17 cellular contexts compared by ENCODE assay signal in genomic region chr19:44865196-44865767, GRCh38. TPM values are rescaled to one million over a fixed set of nuclear protein-coding genes. Genes with fewer than 3 reads are reported as not detected.
DNase-seq lines count a peak whose midpoint lies in the region; ATAC-seq and TF ChIP-seq lines count a peak whose summit lies in the region.
"Had no signal": no experiment of that assay in that cellular context is flagged by ENCODE, and none has a peak within 500 bp of the region (broad histone marks: within the 10 kb centered on the region; RNA-seq: fewer than 3 reads in every experiment).

No MANE protein-coding gene starts in this region.

- DNase-seq in GM23338 (ENCODE audit: low spot score), result no peak
- no peak for DNase-seq in T-helper 17 cell
- DNase-seq in medulla oblongata (ENCODE audit: extremely low spot score), result peak; percentile 25
- DNase-seq in trophoblast cell, result no peak
- no peak for DNase-seq in NCI-H2171 (lab: John Stamatoyannopoulos, UW)
- no peak for DNase-seq in NCI-H187 (lab: John Stamatoyannopoulos, UW)
- DNase-seq: CD8-positive, alpha-beta memory T cell; DMS53; GOT3; NCI-H1417; NCI-H187 treated with DMSO at 0.1 percent for 48 hours; NCI-H226; NCI-H524; PC-9 had no signal

- peaks cover 35% of the 10 kb centered on the region for H4K20me1 ChIP-seq in GM23338 (replicated peaks; ENCODE audit: insufficient read depth)

- H3K27ac ChIP-seq in GM23338 (ENCODE audit: low read depth), result no peak overlapping the region
- no peak overlapping the region for H3K27ac ChIP-seq in trophoblast cell (ENCODE audit: low read depth, low read length)
- H3K27ac ChIP-seq: KMS-11, PC-9, SJSA1 had no signal

- peaks cover 7% of the 10 kb centered on the region for H3K27me3 Mint-ChIP-seq in GM23338 (ENCODE audit: insufficient read depth, low read depth, poor library complexity)
- peaks cover 5% of the 10 kb centered on the region for H3K27me3 Mint-ChIP-seq in T-helper 17 cell

- no peaks in the 10 kb centered on the region for H3K27me3 ChIP-seq in GM23338 (ENCODE audit: insufficient read depth)
- no peaks in the 10 kb centered on the region for H3K27me3 ChIP-seq in trophoblast cell (ENCODE audit: insufficient read depth, low read length)
- H3K27me3 ChIP-seq: SJSA1 had no signal

- H3K4me3 Mint-ChIP-seq in GM23338 (no peak overlapping the region; the same call in 2 of the 3 replicates), T-helper 17 cell (peak overlapping the region; percentile 19)
- H3K4me3 Mint-ChIP-seq: CD8-positive, alpha-beta memory T cell had no signal

- no peaks in the 10 kb centered on the region for H3K9me2 ChIP-seq in GM23338 (ENCODE audit: insufficient read depth)

- no peak overlapping the region for H2BK5ac ChIP-seq in trophoblast cell (ENCODE audit: low read depth, low read length, poor library complexity)

- H3K4me1 ChIP-seq in GM23338 (ENCODE audit: insufficient read depth) (no peaks in the 10 kb centered on the region), trophoblast cell (ENCODE audit: control insufficient read depth in 1 of 2, insufficient read depth in 2 of 2, low read length in 2 of 2) (no peaks in the 10 kb centered on the region)

- no peak overlapping the region for H3K23ac ChIP-seq in trophoblast cell (ENCODE audit: low read length)

- H2AK5ac ChIP-seq in trophoblast cell (ENCODE audit: low read length), result no peak overlapping the region

- H2AFZ ChIP-seq in GM23338 (no peak overlapping the region), trophoblast cell (ENCODE audit: insufficient read depth, low read length, poor library complexity) (no peak overlapping the region)
- H2AFZ ChIP-seq: PC-9 had no signal

- H3K36me3 Mint-ChIP-seq in GM23338 (ENCODE audit: low read depth), result peaks cover 66% of the 10 kb centered on the region
- peaks cover 4% of the 10 kb centered on the region for H3K36me3 Mint-ChIP-seq in T-helper 17 cell (ENCODE audit: low read depth)

- no peak overlapping the region for H4K8ac ChIP-seq in trophoblast cell (ENCODE audit: low read depth, low read length)

- H3K9me3 Mint-ChIP-seq in GM23338, result no peaks in the 10 kb centered on the region; the same call in 2 of the 3 replicates
- H3K9me3 Mint-ChIP-seq: CD8-positive, alpha-beta memory T cell had no signal

- H3K4ac ChIP-seq in trophoblast cell (ENCODE audit: low read depth, low read length), result no peak overlapping the region

- H4K12ac ChIP-seq in trophoblast cell (ENCODE audit: low read depth, low read length), result no peak overlapping the region

- TF ChIP-seq CTCF in GM23338 (conservative IDR thresholded peaks at IDR 0.05; ENCODE audit: low read depth in 2 of 2), result no peak

- peaks cover 33% of the 10 kb centered on the region for H3K79me2 ChIP-seq in GM23338 (replicated peaks; ENCODE audit: insufficient read depth)
- H3K79me2 ChIP-seq in trophoblast cell (ENCODE audit: control insufficient read depth, insufficient read depth, low read length, poor library complexity), result no peaks in the 10 kb centered on the region

- peak overlapping the region; percentile 41 for H3K18ac ChIP-seq in trophoblast cell (ENCODE audit: low read length)

- H3K27ac Mint-ChIP-seq in GM23338 (0 out of 2 replicates have a peak overlapping the region, but pooled peaks have one; percentile 68), T-helper 17 cell (no peak overlapping the region)
- H3K27ac Mint-ChIP-seq: CD8-positive, alpha-beta memory T cell had no signal

- WGBS in trophoblast cell (ENCODE audit: extremely low coverage, insufficient coverage, insufficient read length), result no CpG with 5 or more reads among the region's 27 CpGs

- no peak overlapping the region for H2BK120ac ChIP-seq in trophoblast cell (ENCODE audit: insufficient read depth, low read length, poor library complexity)

- H3K4me3 ChIP-seq in GM23338 (no peak overlapping the region), trophoblast cell (ENCODE audit: low read depth, low read length) (no peak overlapping the region)
- H3K4me3 ChIP-seq: PC-9, SJSA1 had no signal

- no peaks in the 10 kb centered on the region for H3K4me1 Mint-ChIP-seq in GM23338
- H3K4me1 Mint-ChIP-seq in T-helper 17 cell, result peaks cover 5% of the 10 kb centered on the region
- H3K4me1 Mint-ChIP-seq: CD8-positive, alpha-beta memory T cell had no signal

- H3K36me3 ChIP-seq in GM23338 (ENCODE audit: insufficient read depth) (peaks cover 20% of the 10 kb centered on the region), trophoblast cell (ENCODE audit: control insufficient read depth in 1 of 2, insufficient read depth in 2 of 2, low read length in 2 of 2) (peaks cover 46 to 52% of the 10 kb centered on the region in 2 experiments)

- ATAC-seq in GM23338 (no peak), T-helper 17 cell (no peak), HG02610 (IDR thresholded peaks at IDR 0.05; ENCODE audit: unreplicated experiment) (no peak)

- H3K14ac ChIP-seq in trophoblast cell (ENCODE audit: low read length), result no peak overlapping the region

- H3K79me1 ChIP-seq in trophoblast cell (ENCODE audit: low read length), result no peaks in the 10 kb centered on the region

- H2BK12ac ChIP-seq in trophoblast cell (ENCODE audit: low read length), result no peak overlapping the region

- H3K9me3 ChIP-seq in T-helper 17 cell (ENCODE audit: control insufficient read depth, low read length, poor library complexity, severe bottlenecking) (no peaks in the 10 kb centered on the region), trophoblast cell (ENCODE audit: insufficient read depth, low read depth, low read length) (no peaks in the 10 kb centered on the region)
- H3K9me3 ChIP-seq: SJSA1 had no signal

- 0 out of 2 replicates have a peak, but pooled peaks cover 2% of the 10 kb centered on the region for H3F3A ChIP-seq in GM23338 (replicated peaks; ENCODE audit: low read depth)

- H3K4me2 ChIP-seq in GM23338, result no peak overlapping the region
- no peak overlapping the region for H3K4me2 ChIP-seq in trophoblast cell (ENCODE audit: low read length)
- H3K4me2 ChIP-seq: KMS-11, PC-9 had no signal

- no peak overlapping the region for H4K91ac ChIP-seq in trophoblast cell (ENCODE audit: low read depth, low read length)

- H3K9ac ChIP-seq in trophoblast cell (ENCODE audit: low read length), result no peak overlapping the region
- H3K9ac ChIP-seq: KMS-11 had no signal

TF ChIP-seq in GM23338, 12 proteins besides CTCF, POLR2A, EP300 and RAD21:
- no peak for TF ChIP-seq ETS1 (IDR thresholded peaks at IDR 0.05)
- no peak for TF ChIP-seq ZNF114 (CRISPR knock-in tag; IDR thresholded peaks at IDR 0.05)
- no peak for TF ChIP-seq POLR2AphosphoS5 (IDR thresholded peaks at IDR 0.05; ENCODE audit: low read depth)
TF ChIP-seq in GM23338: peak in this region for 0.

RNA-seq across cellular contexts. Expression of gene NECTIN2, which starts 19.2 kb away (rescaled TPM):
- total RNA-seq in GM23338 (2014; rRNA removed; shearing (Covaris generic)), result 230 and 235 TPM in 2 replicates
- 109 and 113 TPM in 2 replicates for polyA plus RNA-seq in GM23338 (2016; fragmentation: Nextera tagmentation; extraction: Ambion mirVana)
- total RNA-seq in T-helper 17 cell, result 1 to 10 TPM; 2.5 to 5.2 TPM
- 281 and 282 TPM in 2 replicates for polyA plus RNA-seq in trophoblast cell (2013)

RNA-seq across cellular contexts. Expression of gene TOMM40, which starts 25.8 kb away (rescaled TPM):
- total RNA-seq in GM23338 (2014; rRNA removed; shearing (Covaris generic)), result 233 and 273 TPM in 2 replicates
- polyA plus RNA-seq in GM23338 (2016; fragmentation: Nextera tagmentation; extraction: Ambion mirVana), result 135 and 142 TPM in 2 replicates
- total RNA-seq in T-helper 17 cell, result 10 to 100 TPM; 29.0 to 34.8 TPM
- 49.1 and 50.5 TPM in 2 replicates for polyA plus RNA-seq in trophoblast cell (2013)

RNA-seq across cellular contexts. Expression of gene APOE, which starts 40.3 kb away (rescaled TPM):
- 1,391 and 1,438 TPM in 2 replicates for total RNA-seq in GM23338 (2014; rRNA removed; shearing (Covaris generic))
- polyA plus RNA-seq in GM23338 (2016; fragmentation: Nextera tagmentation; extraction: Ambion mirVana), result 1,133 and 1,232 TPM in 2 replicates
- 1 to 10 TPM; 1.3 to 2.0 TPM for total RNA-seq in T-helper 17 cell
- 836 and 837 TPM in 2 replicates for polyA plus RNA-seq in trophoblast cell (2013)
- polyA plus RNA-seq: CD8-positive, alpha-beta memory T cell had no signal

RNA-seq across cellular contexts. Expression of gene APOC1, which starts 49.1 kb away (rescaled TPM):
- total RNA-seq in GM23338 (2014; rRNA removed; shearing (Covaris generic)), result 25.4 and 26.8 TPM in 2 replicates
- polyA plus RNA-seq in GM23338 (2016; fragmentation: Nextera tagmentation; extraction: Ambion mirVana), result 221 and 252 TPM in 2 replicates
- not detected for total RNA-seq in T-helper 17 cell
- polyA plus RNA-seq in trophoblast cell (2013), result 192 and 210 TPM in 2 replicates
- total RNA-seq: SJSA1 had no signal
- polyA plus RNA-seq: CD8-positive, alpha-beta memory T cell had no signal

RNA-seq across cellular contexts. Expression of gene BCAM, which starts 56.4 kb away (rescaled TPM):
- total RNA-seq in GM23338 (2014; rRNA removed; shearing (Covaris generic)), result 80.5 and 100 TPM in 2 replicates
- polyA plus RNA-seq in GM23338 (2016; fragmentation: Nextera tagmentation; extraction: Ambion mirVana), result 33.3 and 36.9 TPM in 2 replicates
- not detected for total RNA-seq in T-helper 17 cell
- 33.0 and 36.2 TPM in 2 replicates for polyA plus RNA-seq in trophoblast cell (2013)
- total RNA-seq: CD8-positive, alpha-beta memory T cell had no signal
- polyA plus RNA-seq: CD8-positive, alpha-beta memory T cell had no signal

Comparison
In these comparisons a context has a peak if more than half of its experiments do, and no peak if none do; other contexts are left out.
1. RNA of gene NECTIN2, which starts 19.2 kb away (total RNA-seq): 230 to 235 TPM in GM23338; 2.5 to 5.2 TPM in T-helper 17 cell; every median in the first group is over 10 times any median in the second.
2. RNA of gene APOE, which starts 40.3 kb away (total RNA-seq): 1,391 to 1,438 TPM in GM23338; 1.3 to 2.0 TPM in T-helper 17 cell; every median in the first group is over 100 times any median in the second.